Comparison of ENCODE assay signal across 1 cellular context in genomic region chr14:34873591-34874385, GRCh38.
TF ChIP-seq lines count a peak whose summit lies in the region.

No MANE protein-coding gene starts in this region.

TF ChIP-seq in WTC11, 78 proteins besides CTCF, POLR2A, EP300 and RAD21 (continued from another document and continues in another):
- TF ChIP-seq E2F4 (CRISPR knock-in tag; IDR thresholded peaks at IDR 0.05; ENCODE audit: borderline replicate concordance, low read depth), result no peak
- no peak for TF ChIP-seq CREB1 (CRISPR knock-in tag; IDR thresholded peaks at IDR 0.05)
- no peak for TF ChIP-seq PRDM15 (CRISPR knock-in tag; IDR thresholded peaks at IDR 0.05)
- no peak for TF ChIP-seq ATF2 (CRISPR knock-in tag; IDR thresholded peaks at IDR 0.05; ENCODE audit: borderline replicate concordance, low read depth)
- TF ChIP-seq ZNF396 (CRISPR knock-in tag; IDR thresholded peaks at IDR 0.05; ENCODE audit: borderline replicate concordance), result no peak
- TF ChIP-seq ZMAT4 (CRISPR knock-in tag; IDR thresholded peaks at IDR 0.05), result no peak
- TF ChIP-seq GABPB1 (CRISPR knock-in tag; IDR thresholded peaks at IDR 0.05), result peak; percentile 51
- TF ChIP-seq ZNF281 (CRISPR knock-in tag; IDR thresholded peaks at IDR 0.05), result 0 out of 2 replicates have a peak, but pooled peaks have one; percentile 14
- TF ChIP-seq MYBL2 (CRISPR knock-in tag; IDR thresholded peaks at IDR 0.05), result no peak
- no peak for TF ChIP-seq MXD4 (CRISPR knock-in tag; IDR thresholded peaks at IDR 0.05; ENCODE audit: borderline replicate concordance)
- TF ChIP-seq ERG (CRISPR knock-in tag; IDR thresholded peaks at IDR 0.05), result no peak
- TF ChIP-seq ZNF416 (CRISPR knock-in tag; IDR thresholded peaks at IDR 0.05), result no peak
- no peak for TF ChIP-seq FOXP1 (CRISPR knock-in tag; IDR thresholded peaks at IDR 0.05; ENCODE audit: borderline replicate concordance)
- no peak for TF ChIP-seq GRHL2 (CRISPR knock-in tag; IDR thresholded peaks at IDR 0.05; ENCODE audit: insufficient replicate concordance, severe bottlenecking)
- no peak for TF ChIP-seq ZNF232 (CRISPR knock-in tag; IDR thresholded peaks at IDR 0.05)
- TF ChIP-seq TP53 (CRISPR knock-in tag; IDR thresholded peaks at IDR 0.05), result no peak
- TF ChIP-seq ZNF423 (CRISPR knock-in tag; IDR thresholded peaks at IDR 0.05), result no peak
- TF ChIP-seq MLX (CRISPR knock-in tag; IDR thresholded peaks at IDR 0.05), result no peak
- TF ChIP-seq FOXJ3 (CRISPR knock-in tag; IDR thresholded peaks at IDR 0.05; ENCODE audit: borderline replicate concordance), result no peak
- TF ChIP-seq SMAD3 (CRISPR knock-in tag; IDR thresholded peaks at IDR 0.05; ENCODE audit: borderline replicate concordance), result no peak
- TF ChIP-seq IRF1 (CRISPR knock-in tag; IDR thresholded peaks at IDR 0.05), result 0 out of 2 replicates have a peak, but pooled peaks have one; percentile 25
- peak; percentile 90; the same call in 1 of the 2 replicates for TF ChIP-seq KAT7 (CRISPR knock-in tag; IDR thresholded peaks at IDR 0.05; ENCODE audit: borderline replicate concordance)
- TF ChIP-seq ZBTB43 (CRISPR knock-in tag; IDR thresholded peaks at IDR 0.05), result 0 out of 2 replicates have a peak, but pooled peaks have one; percentile 6
- TF ChIP-seq GTF2I (CRISPR knock-in tag; conservative IDR thresholded peaks at IDR 0.05), result peak; percentile 74; the same call in 1 of the 2 replicates
- TF ChIP-seq ZNF219 (CRISPR knock-in tag; IDR thresholded peaks at IDR 0.05; ENCODE audit: borderline replicate concordance), result no peak
- no peak for TF ChIP-seq ATF3 (CRISPR knock-in tag; conservative IDR thresholded peaks at IDR 0.05)
- no peak for TF ChIP-seq E2F5 (CRISPR knock-in tag; IDR thresholded peaks at IDR 0.05)
- TF ChIP-seq NR1H2 (CRISPR knock-in tag; IDR thresholded peaks at IDR 0.05), result no peak
- no peak for TF ChIP-seq ZNF532 (CRISPR knock-in tag; IDR thresholded peaks at IDR 0.05; ENCODE audit: borderline replicate concordance)
- TF ChIP-seq HMGXB4 (CRISPR knock-in tag; IDR thresholded peaks at IDR 0.05), result peak; percentile 73; the same call in 1 of the 2 replicates
- TF ChIP-seq OVOL2 (CRISPR knock-in tag; IDR thresholded peaks at IDR 0.05; ENCODE audit: borderline replicate concordance), result no peak
- no peak for TF ChIP-seq CDX4 (CRISPR knock-in tag; IDR thresholded peaks at IDR 0.05; ENCODE audit: borderline replicate concordance)
